ENCODE assay signal across 14 cellular contexts in genomic region chr6:15499125-15499524, GRCh38.
"Had no signal": no experiment of that assay in that cellular context is flagged by ENCODE, and none has a peak within 500 bp of the region (broad histone marks: within the 10 kb centered on the region; RNA-seq: fewer than 3 reads in every experiment).

No MANE protein-coding gene starts in this region.

- H3K27ac Mint-ChIP-seq: activated B cell treated with CpG ODN at 0.5 μM for 24 hours; activated CD4-positive, alpha-beta T cell treated with anti-CD3 and anti-CD28 coated beads, Interleukin-2, amount 10 ng/mL, durations not matched to agents 24 days and 14 days; activated naive CD8-positive, alpha-beta T cell treated with anti-CD3 and anti-CD28 coated beads for 36 hours; T-helper 2 cell treated with Interferon-gamma antibody and Interleukin-4, amounts not matched to agents 5 μg/mL and 100 μg/mL, for 36 hours had no signal

- H3K9me3 Mint-ChIP-seq: activated B cell treated with CpG ODN at 0.5 μM for 24 hours; activated CD4-positive, alpha-beta T cell treated with anti-CD3 and anti-CD28 coated beads, Interleukin-2, amount 10 ng/mL, durations not matched to agents 24 days and 14 days; activated naive CD8-positive, alpha-beta T cell treated with anti-CD3 and anti-CD28 coated beads for 36 hours; activated T-helper 1 cell treated with anti-CD3 and anti-CD28 coated beads, Interleukin-12 subunit alpha, Interleukin-12 subunit beta, Interleukin-2, Interleukin-4 antibody, amounts not matched to agents 30 ng/mL and 10 ng/mL and 1 ng/mL, durations not matched to agents 14 hours and 24 hours and 36 hours; T-helper 2 cell treated with Interferon-gamma antibody and Interleukin-4, amounts not matched to agents 5 μg/mL and 100 μg/mL, for 36 hours had no signal

- H3K4me1 Mint-ChIP-seq: activated B cell treated with CpG ODN at 0.5 μM for 24 hours had no signal

- ATAC-seq: naive thymus-derived CD4-positive, alpha-beta T cell; stimulated activated naive CD8-positive, alpha-beta T cell treated with anti-CD3 and anti-CD28 coated beads, Interleukin-15, Interleukin-2, amounts not matched to agents 100 U/mL and 50 U/mL, for 24 hours had no signal

- H3K27me3 Mint-ChIP-seq: activated B cell treated with CpG ODN at 0.5 μM for 24 hours; activated CD4-positive, alpha-beta T cell treated with anti-CD3 and anti-CD28 coated beads, Interleukin-2, amount 10 ng/mL, durations not matched to agents 24 days and 14 days; activated naive CD8-positive, alpha-beta T cell treated with anti-CD3 and anti-CD28 coated beads for 36 hours; naive thymus-derived CD4-positive, alpha-beta T cell; progenitor cell of endocrine pancreas had no signal

- H3K4me3 Mint-ChIP-seq: activated B cell treated with CpG ODN at 0.5 μM for 24 hours; activated CD4-positive, alpha-beta T cell treated with anti-CD3 and anti-CD28 coated beads, Interleukin-2, amount 10 ng/mL, durations not matched to agents 24 days and 14 days; activated naive CD8-positive, alpha-beta T cell treated with anti-CD3 and anti-CD28 coated beads for 36 hours; activated T-helper 1 cell treated with anti-CD3 and anti-CD28 coated beads, Interleukin-12 subunit alpha, Interleukin-12 subunit beta, Interleukin-2, Interleukin-4 antibody, amounts not matched to agents 30 ng/mL and 10 ng/mL and 1 ng/mL, durations not matched to agents 14 hours and 24 hours and 36 hours; naive thymus-derived CD4-positive, alpha-beta T cell; T-helper 2 cell treated with Interferon-gamma antibody and Interleukin-4, amounts not matched to agents 5 μg/mL and 100 μg/mL, for 36 hours had no signal

- DNase-seq: activated B cell treated with CpG ODN at 0.5 μM for 24 hours; activated CD4-positive, alpha-beta T cell treated with anti-CD3 and anti-CD28 coated beads, Interleukin-2, amount 10 ng/mL, durations not matched to agents 24 days and 14 days; activated naive CD4-positive, alpha-beta T cell; activated naive CD8-positive, alpha-beta T cell treated with anti-CD3 and anti-CD28 coated beads for 36 hours; amniotic stem cell; effector memory CD4-positive, alpha-beta T cell; mesendoderm; naive thymus-derived CD4-positive, alpha-beta T cell; stimulated activated CD4-positive, alpha-beta T cell treated with anti-CD3 and anti-CD28 coated beads, Interleukin-1b, Interleukin-23, amount 100 ng/mL, for 48 hours; stimulated activated naive CD8-positive, alpha-beta T cell treated with anti-CD3 and anti-CD28 coated beads, Interleukin-15, Interleukin-2, amounts not matched to agents 100 U/mL and 50 U/mL, for 24 hours; trophoblast cell had no signal
